In genomic region chr16:87582221-87582965, GRCh38 we compare ENCODE assay signal across 8 cellular contexts. TPM values are rescaled to one million over a fixed set of nuclear protein-coding genes. Genes with fewer than 3 reads are reported as not detected.
DNase-seq lines count a peak whose midpoint lies in the region; FAIRE-seq and TF ChIP-seq lines count a peak whose summit lies in the region.

No MANE protein-coding gene starts in this region.

- no peaks in the 10 kb centered on the region for H3K36me3 ChIP-seq in HEK293 (ENCODE audit: control insufficient read depth in 2 of 2, insufficient read depth in 1 of 2, low read length in 2 of 2)
- no peaks in the 10 kb centered on the region for H3K36me3 ChIP-seq in kidney (ENCODE audit: control insufficient read depth in 1 of 2, insufficient read depth in 2 of 2, low read length in 2 of 2)

- H3K9ac ChIP-seq in kidney (ENCODE audit: low read length in 2 of 2), result no peak overlapping the region

- intact Hi-C loops in kidney (cut with DNase I), result no loop called here

- FAIRE-seq in kidney (lab: Jason Lieb, UNC) (no peak), D721Med (lab: Jason Lieb, UNC) (no peak)

- H3K4me3 ChIP-seq in HEK293 (ENCODE audit: low read depth, low read length) (no peak overlapping the region), kidney (ENCODE audit: low read length in 2 of 2) (no peak overlapping the region)

- peak in 5 of 61 donors; percentile 8 to 63 (median 39) for DNase-seq in caudate nucleus (lab: John Stamatoyannopoulos, UW)
- peak; percentile 89 for DNase-seq in kidney
- DNase-seq in smooth muscle cell of the brain vasculature (ENCODE audit: low read depth, low spot score), result peak; percentile 75
- no peak for DNase-seq in NCI-H345 (lab: John Stamatoyannopoulos, UW)
- no peak for DNase-seq in GM13976 (ENCODE audit: low spot score)
- DNase-seq in D721Med (ENCODE audit: insufficient read length, low spot score), result no peak
- no peak for DNase-seq in NCI-H2081 (lab: John Stamatoyannopoulos, UW)

- no peaks in the 10 kb centered on the region for H3K9me3 ChIP-seq in HEK293 (ENCODE audit: control insufficient read depth, insufficient read depth, low read depth, low read length)
- no peaks in the 10 kb centered on the region for H3K9me3 ChIP-seq in kidney (ENCODE audit: control insufficient read depth in 1 of 2, low read length in 2 of 2)

- H3K4me1 ChIP-seq in HEK293 (ENCODE audit: control insufficient read depth, insufficient read depth, low read length) (0 out of 2 replicates have a peak, but pooled peaks cover 3% of the 10 kb centered on the region), kidney (ENCODE audit: control insufficient read depth in 1 of 2, insufficient read depth in 1 of 2, low read depth in 1 of 2, low read length in 2 of 2) (peaks cover 0 to 9% of the 10 kb centered on the region in 2 donors)

- H3K27ac ChIP-seq in HEK293 (ENCODE audit: extremely low read depth, low read depth, low read length), result no peak overlapping the region
- H3K27ac ChIP-seq in caudate nucleus (ENCODE audit: low read depth, low read length), result peak overlapping the region; percentile 55
- H3K27ac ChIP-seq in kidney (ENCODE audit: low read depth in 2 of 2, low read length in 2 of 2), result peak overlapping the region; percentile 67 to 75

- TF ChIP-seq CTCF in HEK293 (tag by site-specific recombination; IDR thresholded peaks at IDR 0.05), result no peak
- TF ChIP-seq CTCF in kidney (IDR thresholded peaks at IDR 0.05; ENCODE audit: borderline replicate concordance, extremely low read depth, insufficient read depth), result no peak
- no peak for TF ChIP-seq CTCF in GM13976 (IDR thresholded peaks at IDR 0.05; ENCODE audit: borderline replicate concordance, control extremely low read depth, extremely low read depth, insufficient read depth, missing control alignments)
- TF ChIP-seq CTCF in D721Med (IDR thresholded peaks at IDR 0.05; ENCODE audit: insufficient read depth, missing control alignments), result no peak

- CTCF ChIA-PET in HEK293 (lab: Yijun Ruan, JAX), result interaction anchor here (1.3 to 3.2 kb wide), 3 partner anchors 11 to 519 kb away, joined by 3 to 22 read pairs (median 10); no protein-coding TSS in a partner anchor

- in situ Hi-C loops in GM13976 (cut with MboI; ENCODE audit: low sequenced_read_pairs, unreplicated experiment), result no loop called here

- POLR2A ChIA-PET in HEK293 (lab: Yijun Ruan, JAX), result interaction anchor here (0.5 to 1.4 kb wide), 4 partner anchors 8 to 112 kb away, joined by 3 to 5 read pairs (median 4); no protein-coding TSS in a partner anchor

TF ChIP-seq in HEK293, 187 proteins besides CTCF, POLR2A, EP300 and RAD21:
- 0 out of 2 replicates have a peak, but pooled peaks have one; percentile 1 for TF ChIP-seq WT1 (tag by site-specific recombination; IDR thresholded peaks at IDR 0.05)
- TF ChIP-seq ZNF560 (tag by site-specific recombination; IDR thresholded peaks at IDR 0.05; ENCODE audit: borderline replicate concordance), result no peak
- peak; percentile 39; the same call in 1 of the 2 replicates for TF ChIP-seq EGR2 (tag by site-specific recombination; IDR thresholded peaks at IDR 0.05; ENCODE audit: low read depth)
- TF ChIP-seq ZFHX2 (tag by site-specific recombination; conservative IDR thresholded peaks at IDR 0.05), result peak; percentile 66

RNA-seq across cellular contexts. Expression of gene JPH3, which starts 19.9 kb away (rescaled TPM):
- 0.69 TPM for total RNA-seq in kidney
- polyA plus RNA-seq in kidney (ENCODE audit: insufficient read depth, low read depth, low replicate concordance), result not detected

Comparison
In these comparisons a context has a peak if more than half of its experiments do, and no peak if none do; other contexts are left out.
1. DNase-seq: peak in kidney (single experiment) and smooth muscle cell of the brain vasculature (single experiment); none in NCI-H345 (single experiment), GM13976 (single experiment), D721Med (single experiment) and NCI-H2081 (0 of 2).